In genomic region chr5:147857302-147858129, GRCh38 we compare ENCODE assay signal across 9 cellular contexts. TPM values are rescaled to one million over a fixed set of nuclear protein-coding genes. Genes with fewer than 3 reads are reported as not detected.
DNase-seq lines count a peak whose midpoint lies in the region; ATAC-seq and TF ChIP-seq lines count a peak whose summit lies in the region.
"Had no signal": no experiment of that assay in that cellular context is flagged by ENCODE, and none has a peak within 500 bp of the region (broad histone marks: within the 10 kb centered on the region; RNA-seq: fewer than 3 reads in every experiment).

No MANE protein-coding gene starts in this region.

- no peaks in the 10 kb centered on the region for H3K79me2 ChIP-seq in neural cell (replicated peaks; ENCODE audit: insufficient read depth, low read length)

- ATAC-seq in HG02642 (IDR thresholded peaks at IDR 0.05; ENCODE audit: poor library complexity, unreplicated experiment): peak; percentile 85

- no peaks in the 10 kb centered on the region for H3K27me3 ChIP-seq in AG04450 (ENCODE audit: control insufficient read depth, insufficient read depth, low read length)
- no peaks in the 10 kb centered on the region for H3K27me3 ChIP-seq in esophagus squamous epithelium
- H3K27me3 ChIP-seq in neural cell (ENCODE audit: insufficient read depth, low read depth, low read length): no peaks in the 10 kb centered on the region
- no peaks in the 10 kb centered on the region for H3K27me3 ChIP-seq in transverse colon

- no peaks in the 10 kb centered on the region for H3K9me3 ChIP-seq in AG04450 (ENCODE audit: control insufficient read depth, insufficient read depth, low read length)
- H3K9me3 ChIP-seq in esophagus squamous epithelium: no peaks in the 10 kb centered on the region
- no peaks in the 10 kb centered on the region for H3K9me3 ChIP-seq in neural cell (ENCODE audit: low read length)
- no peaks in the 10 kb centered on the region for H3K9me3 ChIP-seq in transverse colon

- no peak overlapping the region for H3K4me2 ChIP-seq in neural cell (ENCODE audit: low read length)

- peak; percentile 87 for TF ChIP-seq CTCF in AG04450 (IDR thresholded peaks at IDR 0.05; ENCODE audit: low read depth, low read length)
- peak; percentile 79 for TF ChIP-seq CTCF in GM12864 (IDR thresholded peaks at IDR 0.05; ENCODE audit: low read depth, low read length, missing control alignments)
- peak in 5 of 6 experiments; percentile 71 to 88 (median 80) for TF ChIP-seq CTCF in esophagus squamous epithelium (IDR thresholded peaks at IDR 0.05)
- TF ChIP-seq CTCF in neural cell (IDR thresholded peaks at IDR 0.05; ENCODE audit: poor library complexity, severe bottlenecking): peak; percentile 84
- TF ChIP-seq CTCF in transverse colon (IDR thresholded peaks at IDR 0.05): peak; percentile 68 to 82 (median 78)

- WGBS in esophagus squamous epithelium, 2 donors: 2 to 7% methylated on average over 2 of the region's 2 CpGs
- WGBS in transverse colon (ENCODE audit: low coverage in 1 of 2), 2 donors: 0% methylated on average over 2 of the region's 2 CpGs

- intact Hi-C loops in esophagus squamous epithelium (cut with DNase I) (loop anchor here (10.0 kb wide), 1 partner anchor 77 kb away; no protein-coding TSS in a partner anchor), transverse colon (cut with DNase I; ENCODE audit: low total_unique reads) (no loop called here)

- H4K20me1 ChIP-seq in neural cell (ENCODE audit: insufficient read depth): no peaks in the 10 kb centered on the region

- TF ChIP-seq RAD21 in neural cell (conservative IDR thresholded peaks at IDR 0.05): peak; percentile 82

- H3K4me1 Mint-ChIP-seq in activated CD4-positive, alpha-beta memory T cell treated with anti-CD3 and anti-CD28 coated beads, Interleukin-2, amount 10 ng/mL, durations not matched to agents 7 days and 5 days: no peaks in the 10 kb centered on the region

- no peak overlapping the region for H3K4me3 Mint-ChIP-seq in activated CD4-positive, alpha-beta memory T cell treated with anti-CD3 and anti-CD28 coated beads, Interleukin-2, amount 10 ng/mL, durations not matched to agents 7 days and 5 days

- no peaks in the 10 kb centered on the region for H3K9me3 Mint-ChIP-seq in activated CD4-positive, alpha-beta memory T cell treated with anti-CD3 and anti-CD28 coated beads, Interleukin-2, amount 10 ng/mL, durations not matched to agents 7 days and 5 days

- TF ChIP-seq EP300 in neural cell (conservative IDR thresholded peaks at IDR 0.05; ENCODE audit: poor library complexity, severe bottlenecking) (no peak), transverse colon (IDR thresholded peaks at IDR 0.05; ENCODE audit: low read depth) (no peak)

- no peak overlapping the region for H3K9ac ChIP-seq in neural cell (ENCODE audit: low read length)

- H3K27me3 Mint-ChIP-seq in activated CD4-positive, alpha-beta memory T cell treated with anti-CD3 and anti-CD28 coated beads, Interleukin-2, amount 10 ng/mL, durations not matched to agents 7 days and 5 days: peaks cover 4% of the 10 kb centered on the region

- no peak overlapping the region for H3K4me3 ChIP-seq in AG04450 (ENCODE audit: low read depth, low read length)
- no peak overlapping the region for H3K4me3 ChIP-seq in GM12864 (ENCODE audit: low read depth, low read length)
- no peak overlapping the region for H3K4me3 ChIP-seq in esophagus squamous epithelium
- H3K4me3 ChIP-seq in neural cell (ENCODE audit: low read length): no peak overlapping the region
- no peak overlapping the region for H3K4me3 ChIP-seq in transverse colon

- no peak overlapping the region for H2AFZ ChIP-seq in neural cell (ENCODE audit: low read depth, low read length)

- H3K27ac ChIP-seq in AG04450 (ENCODE audit: low read depth, low read length): no peak overlapping the region
- no peak overlapping the region for H3K27ac ChIP-seq in esophagus squamous epithelium
- H3K27ac ChIP-seq in neural cell (ENCODE audit: low read length): no peak overlapping the region
- H3K27ac ChIP-seq in transverse colon: no peak overlapping the region

- POLR2A ChIA-PET in AG04450 (lab: Yijun Ruan, JAX): no interaction called here
- POLR2A ChIA-PET in activated CD4-positive, alpha-beta memory T cell treated with anti-CD3 and anti-CD28 coated beads, Interleukin-2, amount 10 ng/mL, durations not matched to agents 7 days and 5 days (lab: Charles Lee): no interaction called here

- no peaks in the 10 kb centered on the region for H3K9me2 ChIP-seq in neural cell (ENCODE audit: insufficient read depth, low read length)

- no peaks in the 10 kb centered on the region for H3F3A ChIP-seq in neural cell (ENCODE audit: insufficient read depth, low read length, poor library complexity, severe bottlenecking)

- in situ Hi-C loops in transverse colon (cut with MboI; ENCODE audit: low pct_ligation_motif_present in 1 of 4, low pct_unique_long_range_greater_than_20kb in 1 of 4, low sequenced_read_pairs in 3 of 4): loop anchor here in 2 of 4 donors (25.0 kb wide), 1 partner anchor 255 kb away; no protein-coding TSS in a partner anchor

- DNase-seq in AG04450 (ENCODE audit: low read depth, low spot score) (peak; percentile 15), GM12864 (ENCODE audit: low read depth) (peak; percentile 8), NCI-H1048 (lab: John Stamatoyannopoulos, UW) (peak; percentile 68), esophagus squamous epithelium (lab: John Stamatoyannopoulos, UW) (no peak), transverse colon (peak; percentile 69)
- peak; percentile 49 for DNase-seq in activated CD4-positive, alpha-beta memory T cell treated with anti-CD3 and anti-CD28 coated beads, Interleukin-2, amount 10 ng/mL, durations not matched to agents 7 days and 5 days

- TF ChIP-seq POLR2A in esophagus squamous epithelium (IDR thresholded peaks at IDR 0.05) (no peak), transverse colon (IDR thresholded peaks at IDR 0.05) (no peak)

- H3K4me1 ChIP-seq in esophagus squamous epithelium (no peaks in the 10 kb centered on the region), transverse colon (peaks cover 0 to 11% (median 4%) of the 10 kb centered on the region in 4 donors)

- H3K36me3 ChIP-seq in esophagus squamous epithelium (no peaks in the 10 kb centered on the region), neural cell (ENCODE audit: insufficient read depth, low read length) (no peaks in the 10 kb centered on the region), transverse colon (no peaks in the 10 kb centered on the region)

- H3K27ac Mint-ChIP-seq in activated CD4-positive, alpha-beta memory T cell treated with anti-CD3 and anti-CD28 coated beads, Interleukin-2, amount 10 ng/mL, durations not matched to agents 7 days and 5 days: no peak overlapping the region

- no peaks in the 10 kb centered on the region for H3K36me3 Mint-ChIP-seq in activated CD4-positive, alpha-beta memory T cell treated with anti-CD3 and anti-CD28 coated beads, Interleukin-2, amount 10 ng/mL, durations not matched to agents 7 days and 5 days (ENCODE audit: low read depth)

- CTCF ChIA-PET in AG04450 (lab: Charles Lee): interaction anchor here (0.6 to 3.8 kb wide), 42 partner anchors 8 to 876 kb away, joined by 3 to 78 read pairs (median 4); no protein-coding TSS in a partner anchor
- CTCF ChIA-PET in activated CD4-positive, alpha-beta memory T cell treated with anti-CD3 and anti-CD28 coated beads, Interleukin-2, amount 10 ng/mL, durations not matched to agents 7 days and 5 days (lab: Charles Lee): interaction anchor here (1.6 kb wide), 1 partner anchor 20 kb away, joined by 6 read pairs; the partner anchor contains the start of gene SCGB3A2

TF ChIP-seq in neural cell, 6 proteins besides CTCF, POLR2A, EP300 and RAD21 (continues in another document):
- TF ChIP-seq MXI1 (conservative IDR thresholded peaks at IDR 0.05; ENCODE audit: poor library complexity, severe bottlenecking) (no peak), POLR2AphosphoS5 (IDR thresholded peaks at IDR 0.05) (no peak)

RNA-seq across cellular contexts. Expression of gene SCGB3A2, which starts 21.0 kb away (rescaled TPM):
- polyA plus RNA-seq in AG04450 (2011; rRNA removed): not detected in 2 replicates
- not detected in 2 replicates for polyA minus RNA-seq in AG04450 (2011; rRNA and poly(A)+ RNA removed)
- not detected for total RNA-seq in activated CD4-positive, alpha-beta memory T cell treated with anti-CD3 and anti-CD28 coated beads, Interleukin-2, amount 10 ng/mL, durations not matched to agents 7 days and 5 days
- total RNA-seq in esophagus squamous epithelium: not detected
- not detected in 2 replicates for polyA plus RNA-seq in neural cell
- polyA minus RNA-seq in neural cell: not detected in 2 replicates
- total RNA-seq in transverse colon: not detected
- total RNA-seq: T-helper 2 cell treated with Interferon-gamma antibody and Interleukin-4, amounts not matched to agents 100 ng/mL and 5 ng/mL, for 36 hours had no signal

RNA-seq across cellular contexts. Expression of gene SPINK1, which starts 26.0 kb away (rescaled TPM):
- polyA plus RNA-seq in AG04450 (2011; rRNA removed): not detected in 2 replicates
- not detected in 2 replicates for polyA minus RNA-seq in AG04450 (2011; rRNA and poly(A)+ RNA removed)
- not detected for total RNA-seq in activated CD4-positive, alpha-beta memory T cell treated with anti-CD3 and anti-CD28 coated beads, Interleukin-2, amount 10 ng/mL, durations not matched to agents 7 days and 5 days
- not detected for total RNA-seq in esophagus squamous epithelium
- polyA plus RNA-seq in neural cell: not detected in 2 replicates
- not detected in 2 replicates for polyA minus RNA-seq in neural cell
- 100 to 1,000 TPM in 1 of 4 donors, 10 to 100 TPM in 2, not detected in 1; 22.5 to 317 (median 54.1) TPM for total RNA-seq in transverse colon
- total RNA-seq: T-helper 2 cell treated with Interferon-gamma antibody and Interleukin-4, amounts not matched to agents 100 ng/mL and 5 ng/mL, for 36 hours had no signal

RNA-seq across cellular contexts. Expression of gene C5orf46, which starts 48.8 kb away (rescaled TPM):
- not detected in 2 replicates for polyA plus RNA-seq in AG04450 (2011; rRNA removed)
- polyA minus RNA-seq in AG04450 (2011; rRNA and poly(A)+ RNA removed): not detected in 2 replicates
- total RNA-seq in activated CD4-positive, alpha-beta memory T cell treated with anti-CD3 and anti-CD28 coated beads, Interleukin-2, amount 10 ng/mL, durations not matched to agents 7 days and 5 days: not detected
- not detected for total RNA-seq in esophagus squamous epithelium
- not detected in 2 replicates for polyA plus RNA-seq in neural cell
- not detected in 2 replicates for polyA minus RNA-seq in neural cell
- total RNA-seq in transverse colon: not detected
- total RNA-seq: T-helper 2 cell treated with Interferon-gamma antibody and Interleukin-4, amounts not matched to agents 100 ng/mL and 5 ng/mL, for 36 hours had no signal
